10 cellular contexts compared by ENCODE assay signal in the genomic region with DNA sequence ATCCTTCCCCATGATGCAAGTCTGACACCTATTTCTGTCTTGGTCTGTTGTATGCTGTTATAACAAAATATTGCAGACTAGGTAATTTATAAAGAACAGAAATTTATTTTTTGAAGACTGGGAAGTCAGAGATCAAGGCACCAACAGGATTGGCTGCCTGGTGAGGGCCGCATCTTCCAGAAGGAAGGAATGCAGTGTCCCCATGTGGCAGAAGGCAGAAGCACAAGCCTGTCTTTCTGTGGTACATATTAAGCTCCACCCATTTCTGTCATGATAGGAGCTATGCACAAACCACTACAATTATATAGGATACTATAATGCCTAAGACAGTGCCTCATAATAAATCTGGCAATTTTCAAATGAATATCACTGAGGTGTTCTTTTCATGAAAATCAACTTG.
DNase-seq lines count a peak whose midpoint lies in the region; ATAC-seq and TF ChIP-seq lines count a peak whose summit lies in the region.
"Had no signal": no experiment of that assay in that cellular context is flagged by ENCODE, and none has a peak within 500 bp of the region (broad histone marks: within the 10 kb centered on the region; RNA-seq: fewer than 3 reads in every experiment).

No MANE protein-coding gene starts in this region.

- peak; percentile 46 for DNase-seq in NCI-H82 (lab: John Stamatoyannopoulos, UW)
- no peak for DNase-seq in NCI-H82 treated with DMSO at 0.1 percent for 48 hours (lab: John Stamatoyannopoulos, UW; ENCODE audit: unreplicated experiment)
- peak; percentile 24 for DNase-seq in NCI-H1694 treated with DMSO at 0.1 percent for 48 hours (lab: John Stamatoyannopoulos, UW)
- DNase-seq in endothelial cell (ENCODE audit: low spot score), result peak; percentile 7
- DNase-seq in skeletal muscle cell (ENCODE audit: low read depth), result peak; percentile 4
- no peak for DNase-seq in stimulated activated CD4-positive, alpha-beta T cell treated with anti-CD3 and anti-CD28 coated beads, Interleukin-1b, Interleukin-23, amount 100 ng/mL, for 48 hours
- no peak for DNase-seq in HPDE6-E6E7 (ENCODE audit: extremely low spot score)
- DNase-seq: activated T-cell treated with anti-CD3 and anti-CD28 coated beads, Interleukin-2, amount 50 U/mL, for 72 hours had no signal

- H3K4me3 Mint-ChIP-seq in endothelial cell (ENCODE audit: unreplicated experiment), result no peak overlapping the region
- H3K4me3 Mint-ChIP-seq: activated T-cell treated with anti-CD3 and anti-CD28 coated beads, Interleukin-2, amount 50 U/mL, for 72 hours had no signal

- peak; percentile 19 for TF ChIP-seq CTCF in endothelial cell (IDR thresholded peaks at IDR 0.05; ENCODE audit: unreplicated experiment)

- no peaks in the 10 kb centered on the region for H3K9me3 Mint-ChIP-seq in endothelial cell (ENCODE audit: unreplicated experiment)

- H3K4me3 ChIP-seq in skeletal muscle cell (ENCODE audit: low read depth, low read length), result no peak overlapping the region
- H3K4me3 ChIP-seq: BLaER1 treated with 17β-estradiol and CSF1 and Interleukin-3, amounts not matched to agents 10 nM and 100 nM had no signal

- H3K4me1 Mint-ChIP-seq in endothelial cell (ENCODE audit: unreplicated experiment), result peaks cover 5% of the 10 kb centered on the region

- H3K36me3 Mint-ChIP-seq in endothelial cell (ENCODE audit: low read depth, unreplicated experiment), result no peaks in the 10 kb centered on the region

- ATAC-seq in activated CD4-positive, CD25-positive, alpha-beta regulatory T cell treated with anti-CD3 and anti-CD28 coated beads, Interleukin-2, amount 50 U/mL, for 24 hours, result no peak
- ATAC-seq: activated T-cell treated with anti-CD3 and anti-CD28 coated beads, Interleukin-2, amount 50 U/mL, for 72 hours had no signal

- H3K27me3 Mint-ChIP-seq in endothelial cell (ENCODE audit: unreplicated experiment), result no peaks in the 10 kb centered on the region

- H3K27ac Mint-ChIP-seq in endothelial cell (ENCODE audit: unreplicated experiment), result no peak overlapping the region
- H3K27ac Mint-ChIP-seq: activated T-cell treated with anti-CD3 and anti-CD28 coated beads, Interleukin-2, amount 50 U/mL, for 72 hours had no signal

Comparison
In these comparisons a context has a peak if more than half of its experiments do, and no peak if none do; other contexts are left out.
1. DNase-seq: peak in NCI-H82 (single experiment), NCI-H1694 treated with DMSO at 0.1 percent for 48 hours (single experiment), endothelial cell (single experiment) and skeletal muscle cell (single experiment); none in NCI-H82 treated with DMSO at 0.1 percent for 48 hours (single experiment), stimulated activated CD4-positive, alpha-beta T cell treated with anti-CD3 and anti-CD28 coated beads, Interleukin-1b, Interleukin-23, amount 100 ng/mL, for 48 hours (single experiment) and HPDE6-E6E7 (single experiment).